Comparison of ENCODE assay signal across 9 cellular contexts in genomic region chr5:54443264-54443663, GRCh38. TPM values are rescaled to one million over a fixed set of nuclear protein-coding genes. Genes with fewer than 3 reads are reported as not detected.
DNase-seq lines count a peak whose midpoint lies in the region; ATAC-seq and TF ChIP-seq lines count a peak whose summit lies in the region.
"Had no signal": no experiment of that assay in that cellular context is flagged by ENCODE, and none has a peak within 500 bp of the region (broad histone marks: within the 10 kb centered on the region; RNA-seq: fewer than 3 reads in every experiment).

No MANE protein-coding gene starts in this region.

- H3K9me3 Mint-ChIP-seq in T-helper 2 cell treated with Interferon-gamma antibody and Interleukin-4, amounts not matched to agents 5 μg/mL and 100 μg/mL, for 36 hours: no peaks in the 10 kb centered on the region

- H3K36me3 Mint-ChIP-seq in T-helper 2 cell treated with Interferon-gamma antibody and Interleukin-4, amounts not matched to agents 5 μg/mL and 100 μg/mL, for 36 hours (ENCODE audit: low read depth): no peaks in the 10 kb centered on the region

- DNase-seq in DMS114 treated with DMSO at 0.1 percent for 48 hours (lab: John Stamatoyannopoulos, UW; ENCODE audit: unreplicated experiment): peak; percentile 21
- DNase-seq in right lobe of liver: no peak
- DNase-seq in LoVo (ENCODE audit: low spot score): no peak
- no peak for DNase-seq in stimulated activated naive CD4-positive, alpha-beta T cell treated with Interleukin-2 at 50 U/mL for 16 hours (lab: John Stamatoyannopoulos, UW)
- no peak for DNase-seq in T-helper 2 cell treated with Interferon-gamma antibody and Interleukin-4, amounts not matched to agents 5 μg/mL and 100 μg/mL, for 36 hours (ENCODE audit: low spot score)
- no peak for DNase-seq in nucleus accumbens (lab: John Stamatoyannopoulos, UW)

- no peaks in the 10 kb centered on the region for H3K4me1 ChIP-seq in right lobe of liver

- TF ChIP-seq CTCF in WI38 (IDR thresholded peaks at IDR 0.05; ENCODE audit: low read depth, low read length) (0 out of 2 replicates have a peak, but pooled peaks have one; percentile 22), right lobe of liver (IDR thresholded peaks at IDR 0.05) (peak; percentile 28 to 37 (median 34))

- no peaks in the 10 kb centered on the region for H3K36me3 ChIP-seq in right lobe of liver

- H3K4me1 Mint-ChIP-seq in T-helper 2 cell treated with Interferon-gamma antibody and Interleukin-4, amounts not matched to agents 5 μg/mL and 100 μg/mL, for 36 hours (ENCODE audit: low read depth): peaks cover 28% of the 10 kb centered on the region

- H3K9me3 ChIP-seq in right lobe of liver: no peaks in the 10 kb centered on the region
- H3K9me3 ChIP-seq: mucosa of descending colon had no signal

- H3K27ac Mint-ChIP-seq in T-helper 2 cell treated with Interferon-gamma antibody and Interleukin-4, amounts not matched to agents 5 μg/mL and 100 μg/mL, for 36 hours: no peak overlapping the region

- intact Hi-C loops in right lobe of liver (cut with DNase I): no loop called here

- H3K27ac ChIP-seq in right lobe of liver: no peak overlapping the region

- H3K4me3 ChIP-seq in WI38 (ENCODE audit: low read depth, low read length) (no peak overlapping the region), right lobe of liver (no peak overlapping the region)
- H3K4me3 ChIP-seq: mucosa of descending colon had no signal

- peak; percentile 38 for ATAC-seq in HG02885 (IDR thresholded peaks at IDR 0.05; ENCODE audit: poor library complexity, unreplicated experiment)
- ATAC-seq in right lobe of liver: peak in 2 of 4 donors; percentile 33 to 43
- ATAC-seq: mucosa of descending colon had no signal

- no peak for TF ChIP-seq POLR2A in right lobe of liver (IDR thresholded peaks at IDR 0.05)

- H3K27me3 ChIP-seq in right lobe of liver: no peaks in the 10 kb centered on the region

- H3K4me3 Mint-ChIP-seq in T-helper 2 cell treated with Interferon-gamma antibody and Interleukin-4, amounts not matched to agents 5 μg/mL and 100 μg/mL, for 36 hours: no peak overlapping the region

- peaks cover 10% of the 10 kb centered on the region for H3K27me3 Mint-ChIP-seq in T-helper 2 cell treated with Interferon-gamma antibody and Interleukin-4, amounts not matched to agents 5 μg/mL and 100 μg/mL, for 36 hours (ENCODE audit: low read depth)

RNA-seq across cellular contexts. Expression of gene HSPB3, which starts 12.2 kb away (rescaled TPM):
- under 1 TPM in 1 of 6 experiments, not detected in 5; 0.43 TPM for total RNA-seq in right lobe of liver
